In the genomic region with DNA sequence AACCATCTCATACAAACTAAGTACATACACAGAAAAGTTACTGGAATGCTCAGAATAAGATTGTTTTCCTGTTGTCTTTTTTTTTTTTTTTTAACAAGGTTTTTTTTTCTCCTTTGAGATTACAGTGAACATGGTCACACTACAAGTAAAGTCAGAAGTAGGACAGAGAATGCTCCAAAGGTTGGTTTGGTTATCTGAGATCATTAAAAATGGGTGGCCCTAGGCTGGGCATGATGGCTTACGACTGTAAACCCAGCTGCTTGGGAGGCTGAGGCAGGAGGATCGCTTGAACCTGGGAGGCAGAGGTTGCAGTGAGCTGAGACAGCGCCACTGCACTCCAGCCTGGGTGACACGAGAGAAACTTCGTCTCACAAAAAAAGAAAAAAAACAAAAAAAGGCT, we compare ENCODE assay signal across 32 cellular contexts. TPM values are rescaled to one million over a fixed set of nuclear protein-coding genes. Genes with fewer than 3 reads are reported as not detected.
DNase-seq lines count a peak whose midpoint lies in the region; ATAC-seq, FAIRE-seq and TF ChIP-seq lines count a peak whose summit lies in the region.
"Had no signal": no experiment of that assay in that cellular context is flagged by ENCODE, and none has a peak within 500 bp of the region (broad histone marks: within the 10 kb centered on the region; RNA-seq: fewer than 3 reads in every experiment).

No MANE protein-coding gene starts in this region.

- H3K36me3 Mint-ChIP-seq in T-helper 2 cell treated with Interferon-gamma antibody and Interleukin-4, amounts not matched to agents 5 μg/mL and 100 μg/mL, for 36 hours (ENCODE audit: low read depth), result no peaks in the 10 kb centered on the region
- H3K36me3 Mint-ChIP-seq: CD14-positive monocyte; CD4-positive, alpha-beta memory T cell had no signal

- H3K4me1 ChIP-seq in mucosa of descending colon (ENCODE audit: low read depth), result peaks cover 9% of the 10 kb centered on the region
- H3K4me1 ChIP-seq in small intestine (ENCODE audit: control insufficient read depth in 2 of 2, insufficient read depth in 1 of 2, low read depth in 1 of 2, low read length in 1 of 2), result no peaks in the 10 kb centered on the region
- H3K4me1 ChIP-seq: BE2C, BLaER1 had no signal

- H3K9me3 ChIP-seq in mucosa of descending colon (no peaks in the 10 kb centered on the region), small intestine (ENCODE audit: control insufficient read depth, low read depth) (no peaks in the 10 kb centered on the region)
- H3K9me3 ChIP-seq: BE2C had no signal

- H3K4me3 ChIP-seq in mucosa of descending colon, result no peak overlapping the region
- H3K4me3 ChIP-seq in small intestine (ENCODE audit: low read depth in 1 of 2, low read length in 2 of 2), result no peak overlapping the region
- H3K4me3 ChIP-seq: BLaER1, GM12878 had no signal

- WGBS in small intestine, 3 donors, result 43 to 81% (median 69%) methylated on average over 5 of the region's 5 CpGs

- no peak for TF ChIP-seq CTCF in mucosa of descending colon (IDR thresholded peaks at IDR 0.05)

- H3K27me3 ChIP-seq in small intestine (ENCODE audit: control insufficient read depth in 2 of 2, insufficient read depth in 2 of 2, low read length in 2 of 2), result no peaks in the 10 kb centered on the region
- H3K27me3 ChIP-seq: BE2C, BLaER1 had no signal

- H3K27ac ChIP-seq in small intestine (ENCODE audit: low read depth in 1 of 2, low read length in 1 of 2), result no peak overlapping the region
- H3K27ac ChIP-seq: BLaER1 had no signal

- peaks cover 12% of the 10 kb centered on the region for H3K27me3 Mint-ChIP-seq in T-helper 2 cell treated with Interferon-gamma antibody and Interleukin-4, amounts not matched to agents 5 μg/mL and 100 μg/mL, for 36 hours (ENCODE audit: low read depth)

- no peak for DNase-seq in left colon
- DNase-seq in mucosa of descending colon, result no peak
- peak; percentile 85 for DNase-seq in small intestine
- DNase-seq in superior temporal gyrus (ENCODE audit: extremely low spot score), result no peak
- no peak for DNase-seq in T-helper 2 cell treated with Interferon-gamma antibody and Interleukin-4, amounts not matched to agents 5 μg/mL and 100 μg/mL, for 36 hours (ENCODE audit: low spot score)
- DNase-seq: 8988T; ACHN; BE2C; C1 segment of cervical spinal cord; CD4-positive, alpha-beta memory T cell; CD4-positive, CD25-positive, alpha-beta regulatory T cell; CD8-positive, alpha-beta memory T cell; COR-L47; DMS 273 treated with DMSO at 0.1 percent for 48 hours; DMS153; DMS53; DMS79; DND-41; EL; GDM1 had no signal

- no peak for FAIRE-seq in small intestine (lab: Jason Lieb, UNC)
- FAIRE-seq: A204.1, GM12878, GM12892, GM18507, GM19239 had no signal

- no peak overlapping the region for H3K4me3 Mint-ChIP-seq in T-helper 2 cell treated with Interferon-gamma antibody and Interleukin-4, amounts not matched to agents 5 μg/mL and 100 μg/mL, for 36 hours
- H3K4me3 Mint-ChIP-seq: CD14-positive monocyte; CD4-positive, alpha-beta memory T cell; CD4-positive, CD25-positive, alpha-beta regulatory T cell had no signal

- intact Hi-C loops in left colon (cut with DNase I, micrococcal nuclease) (no loop called here), mucosa of descending colon (cut with DNase I, micrococcal nuclease) (no loop called here)

- H3K27ac Mint-ChIP-seq in T-helper 2 cell treated with Interferon-gamma antibody and Interleukin-4, amounts not matched to agents 5 μg/mL and 100 μg/mL, for 36 hours, result no peak overlapping the region
- H3K27ac Mint-ChIP-seq: CD14-positive monocyte; CD4-positive, alpha-beta memory T cell; CD4-positive, CD25-positive, alpha-beta regulatory T cell; CD8-positive, alpha-beta memory T cell had no signal

- H3K4me1 Mint-ChIP-seq in T-helper 2 cell treated with Interferon-gamma antibody and Interleukin-4, amounts not matched to agents 5 μg/mL and 100 μg/mL, for 36 hours (ENCODE audit: low read depth), result peaks cover 3% of the 10 kb centered on the region
- H3K4me1 Mint-ChIP-seq: CD14-positive monocyte; CD8-positive, alpha-beta memory T cell had no signal

- H3K36me3 ChIP-seq in mucosa of descending colon (ENCODE audit: low read depth), result no peaks in the 10 kb centered on the region
- H3K36me3 ChIP-seq in small intestine (ENCODE audit: control insufficient read depth in 2 of 2, insufficient read depth in 2 of 2, low read length in 2 of 2), result no peaks in the 10 kb centered on the region
- H3K36me3 ChIP-seq: BE2C, BLaER1 had no signal

- peaks cover 15% of the 10 kb centered on the region for H3K9me3 Mint-ChIP-seq in T-helper 2 cell treated with Interferon-gamma antibody and Interleukin-4, amounts not matched to agents 5 μg/mL and 100 μg/mL, for 36 hours

- ATAC-seq in left colon (peak; percentile 72), mucosa of descending colon (peak; percentile 33), GM18511 (IDR thresholded peaks at IDR 0.05; ENCODE audit: unreplicated experiment) (no peak)
- ATAC-seq: GM12878 had no signal

RNA-seq across cellular contexts. Expression of a gene that starts 6.9 kb away (rescaled TPM):
- 100 to 1,000 TPM; 322 to 434 TPM for total RNA-seq in left colon
- 100 to 1,000 TPM in 2 of 3 donors, 10 to 100 TPM in 1; 90.2 to 363 (median 336) TPM for total RNA-seq in mucosa of descending colon
- polyA plus RNA-seq in small intestine, result 10 to 100 TPM; 18.6 to 79.2 (median 77.2) TPM
- total RNA-seq: A673, Daoy, G401 had no signal
- polyA plus RNA-seq: AG04450, CD14-positive monocyte, GM12878 had no signal
